17 cellular contexts compared by ENCODE assay signal in the genomic region with DNA sequence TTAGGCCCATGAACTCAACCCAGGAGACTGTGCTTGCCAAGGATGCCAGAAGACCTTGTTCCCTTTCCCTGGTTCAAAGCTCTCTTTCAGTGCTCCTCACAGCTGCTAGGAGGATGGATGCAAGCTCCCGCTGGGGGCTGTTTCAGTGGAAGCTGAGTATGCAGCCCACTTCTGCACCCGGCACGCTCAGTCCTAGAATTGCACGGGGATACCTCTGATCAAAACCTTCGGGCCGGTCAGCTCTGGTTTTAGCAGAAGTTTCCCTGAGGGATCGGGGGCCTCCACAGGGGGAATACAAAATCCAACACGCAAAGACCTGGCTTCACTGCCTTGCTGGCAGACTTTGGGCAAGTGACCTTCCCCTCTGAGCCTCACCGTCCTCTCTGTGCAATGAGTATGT. TPM values are rescaled to one million over a fixed set of nuclear protein-coding genes. Genes with fewer than 3 reads are reported as not detected.
DNase-seq lines count a peak whose midpoint lies in the region; ATAC-seq and TF ChIP-seq lines count a peak whose summit lies in the region.
"Had no signal": no experiment of that assay in that cellular context is flagged by ENCODE, and none has a peak within 500 bp of the region (broad histone marks: within the 10 kb centered on the region; RNA-seq: fewer than 3 reads in every experiment).

No MANE protein-coding gene starts in this region.

- ATAC-seq in activated CD8-positive, alpha-beta T cell treated with anti-CD3 and anti-CD28 coated beads, Interleukin-2, amount 10 ng/mL, durations not matched to agents 7 days and 5 days: no peak
- ATAC-seq in activated CD8-positive, alpha-beta T cell treated with anti-CD3 and anti-CD28 coated beads for 36 hours: no peak
- ATAC-seq in T-helper 17 cell: no peak
- ATAC-seq: GM12878, Panc1, Right ventricle myocardium inferior had no signal

- H3K9me3 ChIP-seq in T-helper 17 cell (ENCODE audit: control insufficient read depth, low read length, poor library complexity, severe bottlenecking): no peaks in the 10 kb centered on the region
- H3K9me3 ChIP-seq: SK-N-SH had no signal

- H3K36me3 Mint-ChIP-seq in activated CD8-positive, alpha-beta T cell treated with anti-CD3 and anti-CD28 coated beads, Interleukin-2, amount 10 ng/mL, durations not matched to agents 7 days and 5 days (ENCODE audit: low read depth): peaks cover 3% of the 10 kb centered on the region
- H3K36me3 Mint-ChIP-seq in activated CD8-positive, alpha-beta T cell treated with anti-CD3 and anti-CD28 coated beads for 36 hours (ENCODE audit: low read depth): no peaks in the 10 kb centered on the region
- H3K36me3 Mint-ChIP-seq in T-helper 17 cell (ENCODE audit: low read depth) (peaks cover 2% of the 10 kb centered on the region), nephron progenitor cell (ENCODE audit: low read depth) (peaks cover 4% of the 10 kb centered on the region)
- H3K36me3 Mint-ChIP-seq in activated T-cell treated with anti-CD3 and anti-CD28 coated beads, Interleukin-2, amount 50 U/mL, for 24 hours (ENCODE audit: low read depth): peaks cover 2% of the 10 kb centered on the region

- no peak for TF ChIP-seq CTCF in activated CD8-positive, alpha-beta T cell treated with anti-CD3 and anti-CD28 coated beads for 36 hours (IDR thresholded peaks at IDR 0.05)
- no peak for TF ChIP-seq CTCF in nephron progenitor cell (IDR thresholded peaks at IDR 0.05)

- peaks cover 57% of the 10 kb centered on the region for H3K4me1 Mint-ChIP-seq in activated CD8-positive, alpha-beta T cell treated with anti-CD3 and anti-CD28 coated beads, Interleukin-2, amount 10 ng/mL, durations not matched to agents 7 days and 5 days (ENCODE audit: low read depth)
- peaks cover 41% of the 10 kb centered on the region for H3K4me1 Mint-ChIP-seq in activated CD8-positive, alpha-beta T cell treated with anti-CD3 and anti-CD28 coated beads for 36 hours (ENCODE audit: low read depth)
- peaks cover 36% of the 10 kb centered on the region for H3K4me1 Mint-ChIP-seq in T-helper 17 cell
- peaks cover 80% of the 10 kb centered on the region for H3K4me1 Mint-ChIP-seq in nephron progenitor cell
- H3K4me1 Mint-ChIP-seq in activated T-cell treated with anti-CD3 and anti-CD28 coated beads, Interleukin-2, amount 50 U/mL, for 24 hours (ENCODE audit: low read depth): peaks cover 45% of the 10 kb centered on the region

- CTCF ChIA-PET in activated CD8-positive, alpha-beta T cell treated with anti-CD3 and anti-CD28 coated beads, Interleukin-2, amount 10 ng/mL, durations not matched to agents 7 days and 5 days (lab: Charles Lee): interaction anchor here (1.2 to 1.6 kb wide), 2 partner anchors 76 to 79 kb away, joined by 3 read pairs; no protein-coding TSS in a partner anchor
- CTCF ChIA-PET in activated CD8-positive, alpha-beta T cell treated with anti-CD3 and anti-CD28 coated beads for 36 hours (lab: Charles Lee): interaction anchor here (1.1 kb wide), 1 partner anchor 80 kb away, joined by 4 read pairs; no protein-coding TSS in a partner anchor

- no peaks in the 10 kb centered on the region for H3K9me3 Mint-ChIP-seq in activated CD8-positive, alpha-beta T cell treated with anti-CD3 and anti-CD28 coated beads, Interleukin-2, amount 10 ng/mL, durations not matched to agents 7 days and 5 days (ENCODE audit: insufficient read depth)
- no peaks in the 10 kb centered on the region for H3K9me3 Mint-ChIP-seq in activated CD8-positive, alpha-beta T cell treated with anti-CD3 and anti-CD28 coated beads for 36 hours
- H3K9me3 Mint-ChIP-seq in nephron progenitor cell: no peaks in the 10 kb centered on the region
- no peaks in the 10 kb centered on the region for H3K9me3 Mint-ChIP-seq in activated T-cell treated with anti-CD3 and anti-CD28 coated beads, Interleukin-2, amount 50 U/mL, for 24 hours

- H3K27me3 Mint-ChIP-seq in activated CD8-positive, alpha-beta T cell treated with anti-CD3 and anti-CD28 coated beads, Interleukin-2, amount 10 ng/mL, durations not matched to agents 7 days and 5 days (ENCODE audit: low read depth): peaks cover 6% of the 10 kb centered on the region
- no peaks in the 10 kb centered on the region for H3K27me3 Mint-ChIP-seq in activated CD8-positive, alpha-beta T cell treated with anti-CD3 and anti-CD28 coated beads for 36 hours
- H3K27me3 Mint-ChIP-seq in T-helper 17 cell (peaks cover 12% of the 10 kb centered on the region), nephron progenitor cell (ENCODE audit: low read depth, poor library complexity) (peaks cover 10% of the 10 kb centered on the region)
- H3K27me3 Mint-ChIP-seq in activated T-cell treated with anti-CD3 and anti-CD28 coated beads, Interleukin-2, amount 50 U/mL, for 24 hours: no peaks in the 10 kb centered on the region

- DNase-seq in activated CD8-positive, alpha-beta T cell treated with anti-CD3 and anti-CD28 coated beads, Interleukin-2, amount 10 ng/mL, durations not matched to agents 7 days and 5 days: no peak
- DNase-seq in activated CD8-positive, alpha-beta T cell treated with anti-CD3 and anti-CD28 coated beads for 36 hours: no peak
- DNase-seq in T-helper 17 cell: no peak
- DNase-seq in nephron progenitor cell: no peak
- no peak for DNase-seq in NCI-H1092 treated with DMSO at 0.1 percent for 48 hours (lab: John Stamatoyannopoulos, UW)
- no peak for DNase-seq in activated T-cell treated with anti-CD3 and anti-CD28 coated beads, Interleukin-2, amount 50 U/mL, for 24 hours
- no peak for DNase-seq in NCI-H526 treated with DMSO at 0.1 percent for 48 hours (lab: John Stamatoyannopoulos, UW)
- no peak for DNase-seq in NCI-H2196 (lab: John Stamatoyannopoulos, UW; ENCODE audit: unreplicated experiment)
- DNase-seq: DMS53, GM23248, NCI-H1048, NCI-H345, SK-N-SH had no signal

- no peak overlapping the region for H3K4me3 Mint-ChIP-seq in activated CD8-positive, alpha-beta T cell treated with anti-CD3 and anti-CD28 coated beads, Interleukin-2, amount 10 ng/mL, durations not matched to agents 7 days and 5 days
- no peak overlapping the region for H3K4me3 Mint-ChIP-seq in activated CD8-positive, alpha-beta T cell treated with anti-CD3 and anti-CD28 coated beads for 36 hours
- H3K4me3 Mint-ChIP-seq in T-helper 17 cell: no peak overlapping the region
- H3K4me3 Mint-ChIP-seq in nephron progenitor cell: no peak overlapping the region
- no peak overlapping the region for H3K4me3 Mint-ChIP-seq in activated T-cell treated with anti-CD3 and anti-CD28 coated beads, Interleukin-2, amount 50 U/mL, for 24 hours
- H3K4me3 Mint-ChIP-seq: CD14-positive monocyte had no signal

- intact Hi-C loops in activated CD8-positive, alpha-beta T cell treated with anti-CD3 and anti-CD28 coated beads for 36 hours (cut with micrococcal nuclease): no loop called here

- POLR2A ChIA-PET in activated CD8-positive, alpha-beta T cell treated with anti-CD3 and anti-CD28 coated beads, Interleukin-2, amount 10 ng/mL, durations not matched to agents 7 days and 5 days (lab: Charles Lee): interaction anchor here (0.6 kb wide), 1 partner anchor 76 kb away, joined by 3 read pairs; no protein-coding TSS in a partner anchor
- POLR2A ChIA-PET in activated CD8-positive, alpha-beta T cell treated with anti-CD3 and anti-CD28 coated beads for 36 hours (lab: Charles Lee): interaction anchor here (0.8 to 1.0 kb wide), 2 partner anchors 71 to 79 kb away, joined by 3 read pairs; no protein-coding TSS in a partner anchor

- peak overlapping the region; percentile 88 for H3K27ac Mint-ChIP-seq in activated CD8-positive, alpha-beta T cell treated with anti-CD3 and anti-CD28 coated beads, Interleukin-2, amount 10 ng/mL, durations not matched to agents 7 days and 5 days
- no peak overlapping the region for H3K27ac Mint-ChIP-seq in activated CD8-positive, alpha-beta T cell treated with anti-CD3 and anti-CD28 coated beads for 36 hours
- H3K27ac Mint-ChIP-seq in T-helper 17 cell (peak overlapping the region; percentile 19), nephron progenitor cell (peak overlapping the region; percentile 55)
- no peak overlapping the region for H3K27ac Mint-ChIP-seq in activated T-cell treated with anti-CD3 and anti-CD28 coated beads, Interleukin-2, amount 50 U/mL, for 24 hours

RNA-seq across cellular contexts. Expression of gene SSBP3, which starts 4.2 kb away (rescaled TPM):
- 100 to 1,000 TPM; 109 to 111 TPM for total RNA-seq in activated CD8-positive, alpha-beta T cell treated with anti-CD3 and anti-CD28 coated beads, Interleukin-2, amount 10 ng/mL, durations not matched to agents 7 days and 5 days
- 10 to 100 TPM; 62.6 to 67.8 TPM for total RNA-seq in activated CD8-positive, alpha-beta T cell treated with anti-CD3 and anti-CD28 coated beads for 36 hours
- 10 to 100 TPM; 64.9 to 67.4 TPM for total RNA-seq in T-helper 17 cell

Comparison
In these comparisons a context has a peak if more than half of its experiments do, and no peak if none do; other contexts are left out.
1. H3K27ac Mint-ChIP-seq: peak in activated CD8-positive, alpha-beta T cell treated with anti-CD3 and anti-CD28 coated beads, Interleukin-2, amount 10 ng/mL, durations not matched to agents 7 days and 5 days (single experiment), T-helper 17 cell (single experiment) and nephron progenitor cell (single experiment); none in activated CD8-positive, alpha-beta T cell treated with anti-CD3 and anti-CD28 coated beads for 36 hours (single experiment) and activated T-cell treated with anti-CD3 and anti-CD28 coated beads, Interleukin-2, amount 50 U/mL, for 24 hours (single experiment).